8 cellular contexts compared by ENCODE assay signal in the genomic region with DNA sequence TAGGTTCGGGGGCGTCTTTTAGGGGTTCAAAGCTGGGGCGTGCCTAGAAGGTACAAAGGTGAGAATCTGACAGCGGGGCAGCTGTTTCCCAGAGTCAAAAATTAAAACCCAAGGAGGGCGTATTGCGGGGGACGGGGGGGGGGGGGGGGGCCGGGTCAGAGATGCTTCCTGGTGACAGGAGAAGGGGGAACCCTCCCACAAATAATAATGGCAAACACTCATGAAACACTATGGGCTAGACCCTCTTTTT. TPM values are rescaled to one million over a fixed set of nuclear protein-coding genes. Genes with fewer than 3 reads are reported as not detected.
A peak's percentile ranks its signal among the peaks of the same experiment; 100 is the strongest.
DNase-seq lines count a peak whose midpoint lies in the region; ATAC-seq and TF ChIP-seq lines count a peak whose summit lies in the region.

No MANE protein-coding gene starts in this region.

- no peaks in the 10 kb centered on the region for H3K9me3 Mint-ChIP-seq in T-helper 1 cell treated with Interleukin-12 subunit alpha and Interleukin-12 subunit beta and Interleukin-4 antibody, amounts not matched to agents 30 μg/mL and 1 μg/mL, for 36 hours

- H3K4me3 ChIP-seq in adipocyte (ENCODE audit: low read length) (peak overlapping the region; percentile 92), suprapubic skin (peak overlapping the region; percentile 94)

- no peaks in the 10 kb centered on the region for H3K36me3 ChIP-seq in adipocyte (ENCODE audit: control insufficient read depth, insufficient read depth, low read length, severe bottlenecking)
- no peaks in the 10 kb centered on the region for H3K36me3 ChIP-seq in suprapubic skin

- ATAC-seq in left colon: peak; percentile 10
- no peak for ATAC-seq in GM19452 (IDR thresholded peaks at IDR 0.05; ENCODE audit: unreplicated experiment)

- peak overlapping the region; percentile 88 for H3K9ac ChIP-seq in adipocyte (ENCODE audit: low read length)

- intact Hi-C loops in left colon (cut with DNase I, micrococcal nuclease): no loop called here

- TF ChIP-seq CTCF in suprapubic skin (IDR thresholded peaks at IDR 0.05): no peak

- peaks cover 31% of the 10 kb centered on the region for H3K4me1 ChIP-seq in adipocyte (ENCODE audit: control insufficient read depth, insufficient read depth, low read length)
- H3K4me1 ChIP-seq in suprapubic skin: peaks cover 74% of the 10 kb centered on the region

- peak overlapping the region; percentile 89 for H3K27ac ChIP-seq in suprapubic skin

- H3K36me3 Mint-ChIP-seq in T-helper 1 cell treated with Interleukin-12 subunit alpha and Interleukin-12 subunit beta and Interleukin-4 antibody, amounts not matched to agents 30 μg/mL and 1 μg/mL, for 36 hours (ENCODE audit: low read depth): peaks cover 2% of the 10 kb centered on the region

- TF ChIP-seq EP300 in suprapubic skin (IDR thresholded peaks at IDR 0.05): no peak

- H3K27me3 Mint-ChIP-seq in T-helper 1 cell treated with Interleukin-12 subunit alpha and Interleukin-12 subunit beta and Interleukin-4 antibody, amounts not matched to agents 30 μg/mL and 1 μg/mL, for 36 hours (ENCODE audit: low read depth): peaks cover 3% of the 10 kb centered on the region

- H3K4me3 Mint-ChIP-seq in T-helper 1 cell treated with Interleukin-12 subunit alpha and Interleukin-12 subunit beta and Interleukin-4 antibody, amounts not matched to agents 30 μg/mL and 1 μg/mL, for 36 hours: peak overlapping the region; percentile 99

- DNase-seq in T-helper 1 cell: no peak
- no peak for DNase-seq in adipocyte (ENCODE audit: low read depth)
- DNase-seq in left colon: no peak
- no peak for DNase-seq in suprapubic skin (ENCODE audit: low spot score in 2 of 2)
- no peak for DNase-seq in D341Med (ENCODE audit: low spot score)
- DNase-seq in cerebellum (ENCODE audit: low spot score): no peak

- WGBS in suprapubic skin: 4% methylated on average over 7 of the region's 8 CpGs

- H3K27me3 ChIP-seq in adipocyte (replicated peaks; ENCODE audit: control insufficient read depth, insufficient read depth, low read length): no peaks in the 10 kb centered on the region
- no peaks in the 10 kb centered on the region for H3K27me3 ChIP-seq in suprapubic skin

- H3K9me3 ChIP-seq in adipocyte (ENCODE audit: control insufficient read depth, low read length): no peaks in the 10 kb centered on the region
- no peaks in the 10 kb centered on the region for H3K9me3 ChIP-seq in suprapubic skin

- peak overlapping the region; percentile 97 for H3K27ac Mint-ChIP-seq in T-helper 1 cell treated with Interleukin-12 subunit alpha and Interleukin-12 subunit beta and Interleukin-4 antibody, amounts not matched to agents 30 μg/mL and 1 μg/mL, for 36 hours

- peaks cover 32% of the 10 kb centered on the region for H3K4me1 Mint-ChIP-seq in T-helper 1 cell treated with Interleukin-12 subunit alpha and Interleukin-12 subunit beta and Interleukin-4 antibody, amounts not matched to agents 30 μg/mL and 1 μg/mL, for 36 hours (ENCODE audit: low read depth)

- TF ChIP-seq POLR2A in suprapubic skin (IDR thresholded peaks at IDR 0.05): no peak

RNA-seq across cellular contexts. Expression of gene PAK4, which starts 0.7 kb away (rescaled TPM):
- total RNA-seq in left colon: 10 to 100 TPM; 85.0 to 96.9 TPM
- total RNA-seq in suprapubic skin: 10 to 100 TPM; 20.7 to 25.3 (median 23.6) TPM
- 4.5 TPM for total RNA-seq in cerebellum

RNA-seq across cellular contexts. Expression of gene ACP7, which starts 42.1 kb away (rescaled TPM):
- total RNA-seq in left colon (not detected), suprapubic skin (10 to 100 TPM; 15.0 to 24.1 (median 18.0) TPM), cerebellum (not detected)

Comparison
In these comparisons a context has a peak if more than half of its experiments do, and no peak if none do; other contexts are left out.
1. RNA of gene ACP7, which starts 42.1 kb away (total RNA-seq): 15.0 to 24.1 TPM in suprapubic skin; not detected in left colon and not detected in cerebellum (single experiment); every median in the first group is over 10 times any median in the second.